1 cellular context compared by ENCODE assay signal in genomic region chr10:73998623-73999622, GRCh38.
A peak's percentile ranks its signal among the peaks of the same experiment; 100 is the strongest.
TF ChIP-seq lines count a peak whose summit lies in the region.

No MANE protein-coding gene starts in this region.

TF ChIP-seq in K562, 482 proteins besides CTCF, POLR2A, EP300 and RAD21 (continued from another document and continues in another):
- TF ChIP-seq MGA (IDR thresholded peaks at IDR 0.05): no peak
- 0 out of 2 replicates have a peak, but pooled peaks have one; percentile 0 for TF ChIP-seq ELF1 (tag; IDR thresholded peaks at IDR 0.05)
- TF ChIP-seq MXI1 (IDR thresholded peaks at IDR 0.05; ENCODE audit: low read depth, low read length): no peak
- peak; percentile 38; the same call in 1 of the 2 replicates for TF ChIP-seq HDAC2 (IDR thresholded peaks at IDR 0.05)
- no peak for TF ChIP-seq E2F8 (IDR thresholded peaks at IDR 0.05; ENCODE audit: low read depth, partially characterized antibody)
- TF ChIP-seq NFXL1 (CRISPR knock-in tag; IDR thresholded peaks at IDR 0.05): no peak; the same call in 1 of the 2 replicates
- TF ChIP-seq CBFA2T3 (IDR thresholded peaks at IDR 0.05): no peak
- no peak for TF ChIP-seq SIX5 (IDR thresholded peaks at IDR 0.05; ENCODE audit: borderline replicate concordance in 1 of 2, insufficient read depth in 1 of 2, low read depth in 1 of 2, low read length in 2 of 2)
- no peak for TF ChIP-seq NR3C1 (CRISPR knock-in tag; IDR thresholded peaks at IDR 0.05)
- no peak for TF ChIP-seq HNRNPUL1 (IDR thresholded peaks at IDR 0.05; ENCODE audit: low read length)
- no peak for TF ChIP-seq TAF7 (tag; IDR thresholded peaks at IDR 0.05)
- peak; percentile 47; the same call in 1 of the 2 replicates for TF ChIP-seq RERE (CRISPR knock-in tag; IDR thresholded peaks at IDR 0.05; ENCODE audit: borderline replicate concordance)
- TF ChIP-seq KLF6 (CRISPR knock-in tag; IDR thresholded peaks at IDR 0.05; ENCODE audit: borderline replicate concordance): no peak
- no peak for TF ChIP-seq DLX4 (CRISPR knock-in tag; IDR thresholded peaks at IDR 0.05)
- TF ChIP-seq ATF3 (IDR thresholded peaks at IDR 0.05): peak; percentile 84
- no peak for TF ChIP-seq ATF3 (CRISPR knock-in tag; conservative IDR thresholded peaks at IDR 0.05)
- no peak for TF ChIP-seq CUX1 (CRISPR knock-in tag; IDR thresholded peaks at IDR 0.05)
- TF ChIP-seq RFX1 (IDR thresholded peaks at IDR 0.05): no peak
- peak; percentile 73; the same call in 1 of the 2 replicates for TF ChIP-seq ZNF12 (CRISPR knock-in tag; IDR thresholded peaks at IDR 0.05)
- peak; percentile 64 for TF ChIP-seq VEZF1 (CRISPR knock-in tag; IDR thresholded peaks at IDR 0.05)
- TF ChIP-seq POLR3A (IDR thresholded peaks at IDR 0.05; ENCODE audit: borderline replicate concordance, extremely low read depth, insufficient read depth, insufficient read length): no peak
- no peak for TF ChIP-seq CBX5 (IDR thresholded peaks at IDR 0.05; ENCODE audit: borderline replicate concordance, low read depth)
